Comparison of ENCODE assay signal across 34 cellular contexts in the genomic region with DNA sequence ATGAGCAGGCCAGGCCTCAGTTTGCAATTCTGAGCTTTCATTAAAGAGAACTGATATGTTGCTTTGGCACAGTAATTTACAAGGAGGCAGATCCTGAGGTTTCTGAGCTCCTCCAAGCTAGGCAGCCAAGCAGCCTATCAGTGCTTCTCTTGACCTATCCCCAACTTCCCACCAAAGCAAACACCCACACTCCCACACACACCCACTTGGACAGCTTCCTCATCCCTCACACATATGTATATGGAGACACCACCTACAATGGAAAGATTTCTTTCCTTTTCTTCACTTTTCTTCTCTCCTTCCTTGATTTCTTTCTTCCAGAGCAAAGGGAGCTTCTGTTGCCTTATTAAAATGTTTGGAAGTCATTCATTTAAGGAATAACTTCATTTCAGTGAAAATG.
"Had no signal": no experiment of that assay in that cellular context is flagged by ENCODE, and none has a peak within 500 bp of the region (broad histone marks: within the 10 kb centered on the region; RNA-seq: fewer than 3 reads in every experiment).

No MANE protein-coding gene starts in this region.

- H3K36me3 ChIP-seq: MG63 had no signal

- H3K4me3 ChIP-seq: MG63 had no signal

- DNase-seq: Karpas-422, Kasumi-1, KG1, MG63, MM.1S, MV-4-11, NCI-H1048, NCI-H1092, NCI-H1092 treated with DMSO at 0.1 percent for 48 hours, NCI-H1105, NCI-H1105 treated with DMSO at 0.1 percent for 48 hours, NCI-H1417, NCI-H1417 treated with DMSO at 0.1 percent for 48 hours, NCI-H1436, NCI-H1436 treated with DMSO at 0.1 percent for 48 hours, NCI-H146, NCI-H1694, NCI-H1694 treated with DMSO at 0.1 percent for 48 hours, NCI-H187, NCI-H187 treated with DMSO at 0.1 percent for 48 hours, NCI-H1930, NCI-H2029, NCI-H2029 treated with DMSO at 0.1 percent for 48 hours, NCI-H2081, NCI-H2081 treated with DMSO at 0.1 percent for 48 hours, NCI-H2107, NCI-H2171, NCI-H2171 treated with DMSO at 0.1 percent for 48 hours, NCI-H2227 treated with DMSO at 0.1 percent for 48 hours, NCI-H226, NCI-H345, NCI-H446 treated with DMSO at 0.1 percent for 48 hours, NCI-H510A had no signal

- H3K9me3 ChIP-seq: MG63 had no signal

- H3K27me3 ChIP-seq: MG63 had no signal

- H3K27ac ChIP-seq: KMS-11 had no signal
